Comparison of ENCODE assay signal across 8 cellular contexts in the genomic region with DNA sequence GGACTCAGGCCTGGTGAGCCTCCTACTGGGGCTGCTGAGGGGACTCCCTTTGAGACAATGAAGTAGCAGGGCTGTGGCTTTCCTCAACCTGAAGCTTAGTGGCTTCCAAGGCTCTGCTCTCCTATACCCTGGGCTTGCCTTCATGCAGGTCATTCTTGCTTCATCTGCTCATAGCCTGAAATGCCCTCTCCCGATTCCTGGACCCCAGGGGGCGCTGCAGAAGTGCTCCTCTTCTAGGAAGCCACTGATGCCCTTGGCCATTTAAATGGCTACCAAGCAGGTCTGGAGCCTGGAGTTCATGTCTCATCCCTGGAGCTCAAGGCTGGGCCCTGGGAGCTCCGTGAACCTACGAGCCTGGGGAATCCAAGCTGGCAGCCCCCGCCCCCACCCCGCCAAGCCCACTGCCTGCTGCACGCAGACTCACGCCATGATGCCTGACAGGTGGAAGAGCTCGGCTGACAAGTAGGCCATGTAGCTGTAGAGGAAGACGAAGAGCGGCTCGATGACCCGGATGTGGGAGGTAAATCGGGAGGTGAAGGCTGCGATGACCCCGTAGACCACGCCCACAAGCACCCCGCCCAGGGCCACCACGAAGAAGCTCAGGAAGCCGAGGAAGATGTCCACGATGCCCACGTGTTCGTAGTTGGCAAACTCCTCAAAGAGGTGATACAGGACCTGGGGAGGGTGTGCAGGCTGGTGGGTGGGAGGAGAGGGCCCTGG. TPM values are rescaled to one million over a fixed set of nuclear protein-coding genes. Genes with fewer than 3 reads are reported as not detected.
DNase-seq lines count a peak whose midpoint lies in the region; TF ChIP-seq lines count a peak whose summit lies in the region.

No MANE protein-coding gene starts in this region.

- intact Hi-C loops in A673 (cut with micrococcal nuclease; ENCODE audit: unreplicated experiment), result no loop called here

- CTCF ChIA-PET in A673 (lab: Charles Lee), result no interaction called here

- no peaks in the 10 kb centered on the region for H3K27me3 ChIP-seq in A673 (replicated peaks; ENCODE audit: insufficient read depth, low read depth, low read length, poor library complexity)

- no peak overlapping the region for H3K27ac ChIP-seq in A673 (ENCODE audit: low read depth, low read length, poor library complexity, severe bottlenecking)
- no peak overlapping the region for H3K27ac ChIP-seq in caudate nucleus (ENCODE audit: low read depth, low read length)

- POLR2A ChIA-PET in A673 (lab: Charles Lee; ENCODE audit: low non-redundant PET), result no interaction called here

- H3K9me3 ChIP-seq in A673 (ENCODE audit: low read depth, low read length, poor library complexity, severe bottlenecking), result no peaks in the 10 kb centered on the region

- DNase-seq in A673 (ENCODE audit: low spot score) (peak; percentile 47), EL (peak; percentile 22), RPMI8226 (peak; percentile 65), fibroblast of pulmonary artery (ENCODE audit: low read depth) (no peak), NCI-H146 (lab: John Stamatoyannopoulos, UW) (no peak), caudate nucleus (lab: John Stamatoyannopoulos, UW) (no peak), DMS79 (lab: John Stamatoyannopoulos, UW) (no peak), inferior parietal cortex (ENCODE audit: extremely low spot score) (no peak)

- no peaks in the 10 kb centered on the region for H3K36me3 ChIP-seq in A673 (ENCODE audit: insufficient read depth, low read length, poor library complexity, severe bottlenecking)

- H3K4me1 ChIP-seq in A673 (ENCODE audit: insufficient read depth, low read length, poor library complexity, severe bottlenecking), result peaks cover 22% of the 10 kb centered on the region

- H3K4me3 ChIP-seq in A673 (ENCODE audit: low read depth, low read length, poor library complexity, severe bottlenecking), result no peak overlapping the region
- H3K4me3 ChIP-seq in fibroblast of pulmonary artery (replicated peaks; ENCODE audit: low read depth, low read length), result no peak overlapping the region

- no TSS peak for BruUV-seq in A673 (replicated peaks; lab: Mats Ljungman, UMichigan)

- TF ChIP-seq CTCF in A673 (conservative IDR thresholded peaks at IDR 0.05; ENCODE audit: low read depth, low read length), result peak; percentile 53
- peak; percentile 21 for TF ChIP-seq CTCF in fibroblast of pulmonary artery (IDR thresholded peaks at IDR 0.05; ENCODE audit: low read length, missing control alignments)

RNA-seq across cellular contexts. Expression of gene SLC9A1, which starts 45.7 kb away (rescaled TPM):
- 27.0 and 30.2 TPM in 2 replicates for total RNA-seq in A673 (2021)

Comparison
In these comparisons a context has a peak if more than half of its experiments do, and no peak if none do; other contexts are left out.
1. DNase-seq: peak in A673 (single experiment), EL (single experiment) and RPMI8226 (single experiment); none in fibroblast of pulmonary artery (single experiment), NCI-H146 (single experiment), caudate nucleus (0 of 61), DMS79 (single experiment) and inferior parietal cortex (single experiment).